Comparison of ENCODE assay signal across 10 cellular contexts in genomic region chr2:119233326-119234020, GRCh38. TPM values are rescaled to one million over a fixed set of nuclear protein-coding genes. Genes with fewer than 3 reads are reported as not detected.
DNase-seq lines count a peak whose midpoint lies in the region; ATAC-seq and TF ChIP-seq lines count a peak whose summit lies in the region.
"Had no signal": no experiment of that assay in that cellular context is flagged by ENCODE, and none has a peak within 500 bp of the region (broad histone marks: within the 10 kb centered on the region; RNA-seq: fewer than 3 reads in every experiment).

No MANE protein-coding gene starts in this region.

- no peaks in the 10 kb centered on the region for H3K27me3 ChIP-seq in breast epithelium
- no peaks in the 10 kb centered on the region for H3K27me3 ChIP-seq in adipocyte (replicated peaks; ENCODE audit: control insufficient read depth, insufficient read depth, low read length)
- no peaks in the 10 kb centered on the region for H3K27me3 ChIP-seq in upper lobe of right lung

- CTCF ChIA-PET in MCF 10A (lab: Yijun Ruan, JAX) = interaction anchor here (0.6 to 1.6 kb wide), 14 partner anchors 9 to 352 kb away, joined by 3 to 14 read pairs (median 4); no protein-coding TSS in a partner anchor

- H3K4me1 Mint-ChIP-seq in MCF 10A (ENCODE audit: insufficient read depth, unreplicated experiment) = peaks cover 35% of the 10 kb centered on the region

- H3K9me3 Mint-ChIP-seq in MCF 10A (ENCODE audit: unreplicated experiment) = no peaks in the 10 kb centered on the region
- H3K9me3 Mint-ChIP-seq: activated naive CD8-positive, alpha-beta T cell treated with anti-CD3 and anti-CD28 coated beads for 36 hours had no signal

- no peaks in the 10 kb centered on the region for H3K27me3 Mint-ChIP-seq in MCF 10A (ENCODE audit: insufficient read depth, unreplicated experiment)

- peak overlapping the region; percentile 43 for H3K4me3 Mint-ChIP-seq in MCF 10A (ENCODE audit: unreplicated experiment)
- H3K4me3 Mint-ChIP-seq: activated naive CD8-positive, alpha-beta T cell treated with anti-CD3 and anti-CD28 coated beads for 36 hours had no signal

- H3K9me3 ChIP-seq in breast epithelium (no peaks in the 10 kb centered on the region), adipocyte (ENCODE audit: control insufficient read depth, low read length) (no peaks in the 10 kb centered on the region), upper lobe of right lung (no peaks in the 10 kb centered on the region)

- peaks cover 2% of the 10 kb centered on the region for H3K36me3 Mint-ChIP-seq in MCF 10A (ENCODE audit: insufficient read depth, unreplicated experiment)
- H3K36me3 Mint-ChIP-seq: activated naive CD8-positive, alpha-beta T cell treated with anti-CD3 and anti-CD28 coated beads for 36 hours had no signal

- BruUV-seq in MCF 10A (replicated peaks; lab: Mats Ljungman, UMichigan) = no TSS peak

- no peaks in the 10 kb centered on the region for H3K36me3 ChIP-seq in breast epithelium
- no peaks in the 10 kb centered on the region for H3K36me3 ChIP-seq in adipocyte (ENCODE audit: control insufficient read depth, insufficient read depth, low read length, severe bottlenecking)
- H3K36me3 ChIP-seq in upper lobe of right lung = no peaks in the 10 kb centered on the region

- H3K4me1 ChIP-seq in breast epithelium (no peaks in the 10 kb centered on the region), adipocyte (ENCODE audit: control insufficient read depth, insufficient read depth, low read length) (peaks cover 36% of the 10 kb centered on the region), upper lobe of right lung (no peaks in the 10 kb centered on the region)

- no peak for TF ChIP-seq POLR2A in breast epithelium (IDR thresholded peaks at IDR 0.05)

- TF ChIP-seq CTCF in MCF 10A (IDR thresholded peaks at IDR 0.05; ENCODE audit: unreplicated experiment) = no peak
- TF ChIP-seq CTCF in breast epithelium (IDR thresholded peaks at IDR 0.05) = no peak
- no peak for TF ChIP-seq CTCF in upper lobe of right lung (IDR thresholded peaks at IDR 0.05)

- no peak overlapping the region for H3K9ac ChIP-seq in adipocyte (ENCODE audit: low read length)

- peak; percentile 71 for DNase-seq in MCF 10A (ENCODE audit: unreplicated experiment)
- DNase-seq in breast epithelium (ENCODE audit: low spot score in 2 of 2) = no peak
- DNase-seq in adipocyte (ENCODE audit: low read depth) = peak; percentile 29
- no peak for DNase-seq in upper lobe of right lung
- DNase-seq in NCI-H1436 (lab: John Stamatoyannopoulos, UW) = no peak
- DNase-seq in DMS153 treated with DMSO at 0.1 percent for 48 hours (lab: John Stamatoyannopoulos, UW; ENCODE audit: unreplicated experiment) = no peak
- DNase-seq in RKO (ENCODE audit: low spot score) = no peak
- DNase-seq: activated naive CD8-positive, alpha-beta T cell treated with anti-CD3 and anti-CD28 coated beads for 36 hours; foreskin melanocyte had no signal

- peak overlapping the region; percentile 46 for H3K27ac Mint-ChIP-seq in MCF 10A (ENCODE audit: low read depth, unreplicated experiment)
- H3K27ac Mint-ChIP-seq: activated naive CD8-positive, alpha-beta T cell treated with anti-CD3 and anti-CD28 coated beads for 36 hours had no signal

- POLR2A ChIA-PET in MCF 10A (lab: Yijun Ruan, JAX) = interaction anchor here (0.7 to 1.7 kb wide), 6 partner anchors 11 to 307 kb away, joined by 3 to 6 read pairs (median 3); no protein-coding TSS in a partner anchor

- H3K27ac ChIP-seq in breast epithelium (no peak overlapping the region), upper lobe of right lung (no peak overlapping the region)

- ATAC-seq in HG02981 (IDR thresholded peaks at IDR 0.05; ENCODE audit: unreplicated experiment) (peak; percentile 64), upper lobe of right lung (peak; percentile 30)

- H3K4me3 ChIP-seq in breast epithelium (no peak overlapping the region), adipocyte (ENCODE audit: low read length) (no peak overlapping the region), upper lobe of right lung (no peak overlapping the region)

- intact Hi-C loops in MCF 10A (cut with micrococcal nuclease) = loop anchor here (5.0 kb wide), 1 partner anchor 34 kb away; no protein-coding TSS in a partner anchor
- intact Hi-C loops in breast epithelium (cut with DNase I; ENCODE audit: low total_unique reads) = no loop called here
- intact Hi-C loops in upper lobe of right lung (cut with DNase I) = no loop called here

RNA-seq across cellular contexts. Expression of gene STEAP3, which starts 9.8 kb away (rescaled TPM):
- total RNA-seq in MCF 10A (2022) (23.8 and 25.0 TPM in 2 replicates), breast epithelium (10 to 100 TPM; 11.2 to 52.2 (median 49.8) TPM), upper lobe of right lung (14.1 TPM)

Comparison
In these comparisons a context has a peak if more than half of its experiments do, and no peak if none do; other contexts are left out.
1. DNase-seq: peak in MCF 10A (single experiment) and adipocyte (single experiment); none in breast epithelium (0 of 2), upper lobe of right lung (single experiment), NCI-H1436 (single experiment), DMS153 treated with DMSO at 0.1 percent for 48 hours (single experiment) and RKO (single experiment).